16 cellular contexts compared by ENCODE assay signal in the genomic region with DNA sequence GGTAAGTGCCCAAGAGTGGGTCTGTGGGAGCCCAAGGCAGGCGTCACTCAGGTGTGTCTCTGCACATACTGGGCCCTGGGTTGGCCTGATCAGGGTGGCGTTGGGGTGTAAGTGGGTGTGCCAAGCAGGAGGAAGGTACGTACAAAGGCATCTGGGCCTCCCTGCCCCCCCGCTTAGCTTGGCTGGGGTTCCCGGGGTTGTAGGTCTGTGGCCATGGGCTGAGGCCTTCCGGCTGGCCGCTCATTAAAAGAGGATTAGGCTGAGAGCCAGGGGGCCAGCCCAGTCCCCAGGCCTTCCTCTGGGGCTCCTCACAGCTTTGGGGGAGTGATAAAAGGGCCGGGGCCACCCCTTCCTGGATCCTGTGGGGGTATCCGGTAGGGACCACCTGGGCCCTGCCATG. TPM values are rescaled to one million over a fixed set of nuclear protein-coding genes. Genes with fewer than 3 reads are reported as not detected.
A peak's percentile ranks its signal among the peaks of the same experiment; 100 is the strongest.
DNase-seq lines count a peak whose midpoint lies in the region; ATAC-seq and TF ChIP-seq lines count a peak whose summit lies in the region.
"Had no signal": no experiment of that assay in that cellular context is flagged by ENCODE, and none has a peak within 500 bp of the region (broad histone marks: within the 10 kb centered on the region; RNA-seq: fewer than 3 reads in every experiment).

No MANE protein-coding gene starts in this region.

- DNase-seq in RWPE2 (ENCODE audit: low spot score) (no peak), esophagus squamous epithelium (lab: John Stamatoyannopoulos, UW) (no peak), nephron progenitor cell (no peak), upper lobe of left lung (peak in 1 of 2 donors; percentile 57)
- DNase-seq in activated T-cell treated with anti-CD3 and anti-CD28 coated beads, Interleukin-2, amount 50 U/mL, for 48 hours, result no peak
- DNase-seq: activated CD4-positive, CD25-positive, alpha-beta regulatory T cell treated with anti-CD3 and anti-CD28 coated beads, Interleukin-2, amount 50 U/mL, for 72 hours; activated naive CD4-positive, alpha-beta T cell treated with anti-CD3 and anti-CD28 coated beads, Interleukin-2, amount 10 ng/mL, durations not matched to agents 7 days and 5 days; C1 segment of cervical spinal cord; immature natural killer cell; NCI-H2029; stimulated activated CD4-positive, alpha-beta T cell treated with anti-CD3 and anti-CD28 coated beads, Interleukin-2, amount 100 ng/mL, for 24 hours; stimulated activated CD8-positive, alpha-beta memory T cell treated with anti-CD3 and anti-CD28 coated beads, Interleukin-4, amount 100 ng/mL, for 48 hours had no signal

- H3K27me3 Mint-ChIP-seq in nephron progenitor cell (ENCODE audit: low read depth, poor library complexity), result no peaks in the 10 kb centered on the region

- intact Hi-C loops in esophagus squamous epithelium (cut with DNase I), result no loop called here

- H3K4me3 ChIP-seq in RWPE2 (ENCODE audit: severe bottlenecking) (no peak overlapping the region), esophagus squamous epithelium (no peak overlapping the region), upper lobe of left lung (no peak overlapping the region)

- H3K27me3 ChIP-seq in RWPE2 (ENCODE audit: insufficient read depth, poor library complexity, severe bottlenecking) (no peaks in the 10 kb centered on the region), esophagus squamous epithelium (no peaks in the 10 kb centered on the region), upper lobe of left lung (no peaks in the 10 kb centered on the region)

- peaks cover 85% of the 10 kb centered on the region for H3K4me1 Mint-ChIP-seq in nephron progenitor cell
- H3K4me1 Mint-ChIP-seq: activated naive CD4-positive, alpha-beta T cell treated with anti-CD3 and anti-CD28 coated beads, Interleukin-2, amount 10 ng/mL, durations not matched to agents 7 days and 5 days; immature natural killer cell had no signal

- H3K9me3 ChIP-seq in RWPE2 (ENCODE audit: severe bottlenecking) (no peaks in the 10 kb centered on the region), esophagus squamous epithelium (no peaks in the 10 kb centered on the region), upper lobe of left lung (no peaks in the 10 kb centered on the region)

- H3K9me3 Mint-ChIP-seq in nephron progenitor cell, result no peaks in the 10 kb centered on the region
- H3K9me3 Mint-ChIP-seq: activated naive CD4-positive, alpha-beta T cell treated with anti-CD3 and anti-CD28 coated beads, Interleukin-2, amount 10 ng/mL, durations not matched to agents 7 days and 5 days; immature natural killer cell; T-helper 1 cell treated with Interleukin-12 subunit alpha and Interleukin-12 subunit beta and Interleukin-4 antibody, amounts not matched to agents 30 μg/mL and 1 μg/mL, for 36 hours had no signal

- H3K27ac ChIP-seq in RWPE2 (ENCODE audit: poor library complexity, severe bottlenecking) (peak overlapping the region; percentile 97), esophagus squamous epithelium (peak overlapping the region; percentile 89 to 97 (median 94)), upper lobe of left lung (peak overlapping the region; percentile 74 to 95 (median 84))

- TF ChIP-seq POLR2A in esophagus squamous epithelium (IDR thresholded peaks at IDR 0.05), result no peak
- no peak for TF ChIP-seq POLR2A in upper lobe of left lung (IDR thresholded peaks at IDR 0.05)

- WGBS in esophagus squamous epithelium, 2 donors, result 33 to 47% methylated on average over 2 to 6 of the region's 9 CpGs
- WGBS in upper lobe of left lung, 2 donors, result 36 to 61% methylated on average over 5 of the region's 9 CpGs

- peak overlapping the region; percentile 67 for H3K4me3 Mint-ChIP-seq in nephron progenitor cell
- H3K4me3 Mint-ChIP-seq: activated naive CD4-positive, alpha-beta T cell treated with anti-CD3 and anti-CD28 coated beads, Interleukin-2, amount 10 ng/mL, durations not matched to agents 7 days and 5 days; immature natural killer cell; T-helper 1 cell treated with Interleukin-12 subunit alpha and Interleukin-12 subunit beta and Interleukin-4 antibody, amounts not matched to agents 30 μg/mL and 1 μg/mL, for 36 hours had no signal

- no peak for TF ChIP-seq CTCF in RWPE2 (IDR thresholded peaks at IDR 0.05; ENCODE audit: poor library complexity, severe bottlenecking)
- no peak for TF ChIP-seq CTCF in esophagus squamous epithelium (IDR thresholded peaks at IDR 0.05)
- TF ChIP-seq CTCF in nephron progenitor cell (IDR thresholded peaks at IDR 0.05), result no peak
- no peak for TF ChIP-seq CTCF in upper lobe of left lung (IDR thresholded peaks at IDR 0.05)

- peaks cover 89% of the 10 kb centered on the region for H3K36me3 ChIP-seq in RWPE2 (ENCODE audit: low read depth)
- H3K36me3 ChIP-seq in esophagus squamous epithelium, result peaks cover 0 to 42% (median 0%) of the 10 kb centered on the region in 3 donors
- no peaks in the 10 kb centered on the region for H3K36me3 ChIP-seq in upper lobe of left lung

- H3K4me1 ChIP-seq in RWPE2 (ENCODE audit: insufficient read depth, poor library complexity, severe bottlenecking) (peaks cover 76% of the 10 kb centered on the region), esophagus squamous epithelium (peaks cover 72 to 100% (median 91%) of the 10 kb centered on the region in 3 donors), upper lobe of left lung (peaks cover 83 to 98% (median 87%) of the 10 kb centered on the region in 4 donors)

- H3K36me3 Mint-ChIP-seq in nephron progenitor cell (ENCODE audit: low read depth), result peaks cover 11% of the 10 kb centered on the region
- H3K36me3 Mint-ChIP-seq: activated naive CD4-positive, alpha-beta T cell treated with anti-CD3 and anti-CD28 coated beads, Interleukin-2, amount 10 ng/mL, durations not matched to agents 7 days and 5 days; immature natural killer cell had no signal

- ATAC-seq in RWPE2 (ENCODE audit: low read depth), result no peak
- ATAC-seq in upper lobe of left lung (ENCODE audit: low FRiP score in 2 of 2), result no peak
- ATAC-seq in GM21723 (IDR thresholded peaks at IDR 0.05; ENCODE audit: unreplicated experiment), result no peak
- ATAC-seq in GM21360 (IDR thresholded peaks at IDR 0.05; ENCODE audit: unreplicated experiment), result no peak

- H3K27ac Mint-ChIP-seq in nephron progenitor cell, result peak overlapping the region; percentile 100
- H3K27ac Mint-ChIP-seq: activated naive CD4-positive, alpha-beta T cell treated with anti-CD3 and anti-CD28 coated beads, Interleukin-2, amount 10 ng/mL, durations not matched to agents 7 days and 5 days; T-helper 1 cell treated with Interleukin-12 subunit alpha and Interleukin-12 subunit beta and Interleukin-4 antibody, amounts not matched to agents 30 μg/mL and 1 μg/mL, for 36 hours had no signal

- no peak for TF ChIP-seq EP300 in upper lobe of left lung (IDR thresholded peaks at IDR 0.05)

RNA-seq across cellular contexts. Expression of gene SEMA3F, which starts 13.3 kb away (rescaled TPM):
- total RNA-seq in esophagus squamous epithelium (100 to 1,000 TPM in 3 of 4 donors, 10 to 100 TPM in 1; 56.8 to 146 (median 109) TPM), upper lobe of left lung (10 to 100 TPM in 5 of 6 donors, 1 to 10 TPM in 1; 4.2 to 76.0 (median 27.5) TPM)

RNA-seq across cellular contexts. Expression of gene GNAT1, which starts 23.0 kb away (rescaled TPM):
- not detected for total RNA-seq in esophagus squamous epithelium
- under 1 TPM in 2 of 6 donors, not detected in 4; 0.10 to 0.40 TPM for total RNA-seq in upper lobe of left lung
- total RNA-seq: frontal cortex had no signal

RNA-seq across cellular contexts. Expression of gene SLC38A3, which starts 36.7 kb away (rescaled TPM):
- total RNA-seq in esophagus squamous epithelium, result not detected
- total RNA-seq in upper lobe of left lung, result under 1 TPM in 2 of 6 donors, not detected in 4; 0.15 to 0.17 TPM
